Comparison of ENCODE assay signal across 16 cellular contexts in genomic region chr16:57371494-57372371, GRCh38. TPM values are rescaled to one million over a fixed set of nuclear protein-coding genes. Genes with fewer than 3 reads are reported as not detected.
DNase-seq lines count a peak whose midpoint lies in the region; TF ChIP-seq lines count a peak whose summit lies in the region.
"Had no signal": no experiment of that assay in that cellular context is flagged by ENCODE, and none has a peak within 500 bp of the region (broad histone marks: within the 10 kb centered on the region; RNA-seq: fewer than 3 reads in every experiment).

No MANE protein-coding gene starts in this region.

- intact Hi-C loops in testis (cut with DNase I; ENCODE audit: low total_unique reads): loop anchor here (10.0 kb wide), 1 partner anchor 67 kb away; no protein-coding TSS in a partner anchor

- TF ChIP-seq POLR2A in testis (IDR thresholded peaks at IDR 0.05): no peak

- H3K9ac ChIP-seq in OCI-LY3 (ENCODE audit: low read length): peak overlapping the region; percentile 70; the same call in 1 of the 2 replicates

- H3K4me1 ChIP-seq in OCI-LY3 (ENCODE audit: low read length): peaks cover 63% of the 10 kb centered on the region
- peaks cover 15% of the 10 kb centered on the region for H3K4me1 ChIP-seq in testis

- peak overlapping the region; percentile 75 for H3K4me3 ChIP-seq in OCI-LY3 (ENCODE audit: low read length)
- H3K4me3 ChIP-seq in epithelial cell of proximal tubule (ENCODE audit: low read depth, low read length): peak overlapping the region; percentile 62
- peak overlapping the region in 1 of 2 donors; percentile 72 for H3K4me3 ChIP-seq in testis

- H3K4me1 Mint-ChIP-seq in nephron: peaks cover 20% of the 10 kb centered on the region

- no peak for TF ChIP-seq CTCF in OCI-LY3 (IDR thresholded peaks at IDR 0.05; ENCODE audit: low read depth, low read length)
- no peak for TF ChIP-seq CTCF in epithelial cell of proximal tubule (conservative IDR thresholded peaks at IDR 0.05; ENCODE audit: low read depth, low read length)
- TF ChIP-seq CTCF in nephron (IDR thresholded peaks at IDR 0.05; ENCODE audit: unreplicated experiment in 3 of 3): no peak
- no peak for TF ChIP-seq CTCF in testis (IDR thresholded peaks at IDR 0.05)
- no peak for TF ChIP-seq CTCF in GM10248 (IDR thresholded peaks at IDR 0.05; ENCODE audit: control extremely low read depth, extremely low read depth, low read depth, missing control alignments)

- POLR2A ChIA-PET in GM10248 (lab: Yijun Ruan, JAX): interaction anchor here (0.8 to 1.0 kb wide), 3 partner anchors 14 to 42 kb away, joined by 3 to 6 read pairs (median 4); no protein-coding TSS in a partner anchor

- H3K4me2 ChIP-seq in OCI-LY3 (ENCODE audit: low read length): peak overlapping the region; percentile 90

- WGBS in testis, 2 donors: 64 to 82% methylated on average over 8 to 15 of the region's 15 CpGs

- no peak overlapping the region for H2AFZ ChIP-seq in OCI-LY3 (ENCODE audit: low read depth, low read length)

- peak overlapping the region; percentile 76 to 88 (median 87) for H3K4me3 Mint-ChIP-seq in nephron
- H3K4me3 Mint-ChIP-seq: activated CD8-positive, alpha-beta T cell treated with anti-CD3 and anti-CD28 coated beads for 36 hours; activated naive CD8-positive, alpha-beta T cell treated with anti-CD3 and anti-CD28 coated beads for 36 hours; stimulated activated memory B cell treated with anti-CD40 and anti-IgM and Interleukin-4, amounts not matched to agents 10 μg/mL and 1 μg/mL and 100 μg/mL, for 72 hours; T-cell had no signal

- H3K27ac Mint-ChIP-seq in nephron: peak overlapping the region; percentile 80 to 93 (median 92)
- H3K27ac Mint-ChIP-seq: activated CD8-positive, alpha-beta T cell treated with anti-CD3 and anti-CD28 coated beads for 36 hours; activated naive CD8-positive, alpha-beta T cell treated with anti-CD3 and anti-CD28 coated beads for 36 hours; T-cell had no signal

- no peaks in the 10 kb centered on the region for H3K9me3 Mint-ChIP-seq in nephron
- H3K9me3 Mint-ChIP-seq: activated CD8-positive, alpha-beta T cell treated with anti-CD3 and anti-CD28 coated beads for 36 hours; activated naive CD8-positive, alpha-beta T cell treated with anti-CD3 and anti-CD28 coated beads for 36 hours; T-cell had no signal

- H3K9me3 ChIP-seq in OCI-LY3 (ENCODE audit: insufficient read depth, low read length) (no peaks in the 10 kb centered on the region), testis (no peaks in the 10 kb centered on the region)
- H3K9me3 ChIP-seq: Caco-2 had no signal

- H3K27ac ChIP-seq in OCI-LY3 (ENCODE audit: low read length): peak overlapping the region; percentile 48; the same call in 1 of the 2 replicates
- H3K27ac ChIP-seq in testis: peak overlapping the region; percentile 48 to 88

- no peaks in the 10 kb centered on the region for H4K20me1 ChIP-seq in OCI-LY3 (ENCODE audit: insufficient read depth, low read length)

- peaks cover 25% of the 10 kb centered on the region for H3K79me2 ChIP-seq in OCI-LY3 (ENCODE audit: low read length)

- peaks cover 7% of the 10 kb centered on the region for H3K27me3 Mint-ChIP-seq in nephron (ENCODE audit: low read depth)
- H3K27me3 Mint-ChIP-seq: stimulated activated memory B cell treated with anti-CD40 and anti-IgM and Interleukin-4, amounts not matched to agents 10 μg/mL and 1 μg/mL and 100 μg/mL, for 72 hours had no signal

- DNase-seq in epithelial cell of proximal tubule (ENCODE audit: low read depth) (no peak), testis (no peak), NCI-H2171 treated with DMSO at 0.1 percent for 48 hours (lab: John Stamatoyannopoulos, UW) (no peak), mesenteric fat pad (ENCODE audit: low spot score) (no peak), LoVo (ENCODE audit: low spot score) (no peak), GM10248 (ENCODE audit: extremely low spot score) (no peak)
- DNase-seq: activated CD8-positive, alpha-beta T cell treated with anti-CD3 and anti-CD28 coated beads for 36 hours; activated naive CD8-positive, alpha-beta T cell treated with anti-CD3 and anti-CD28 coated beads for 36 hours; Caco-2; NCI-H1105 treated with DMSO at 0.1 percent for 48 hours; NCI-H774; T-cell had no signal

- CTCF ChIA-PET in GM10248 (lab: Yijun Ruan, JAX): interaction anchor here (1.0 to 10.2 kb wide), 5 partner anchors 9 to 71 kb away, joined by 3 to 87 read pairs (median 5); no protein-coding TSS in a partner anchor

- no peaks in the 10 kb centered on the region for H3K27me3 ChIP-seq in OCI-LY3 (ENCODE audit: low read depth, low read length)
- H3K27me3 ChIP-seq in testis: no peaks in the 10 kb centered on the region

- H3K36me3 Mint-ChIP-seq in nephron (ENCODE audit: low read depth): no peaks in the 10 kb centered on the region
- H3K36me3 Mint-ChIP-seq: activated naive CD8-positive, alpha-beta T cell treated with anti-CD3 and anti-CD28 coated beads for 36 hours; T-cell had no signal

- no peaks in the 10 kb centered on the region for H3K36me3 ChIP-seq in OCI-LY3 (replicated peaks; ENCODE audit: low read depth, low read length)
- H3K36me3 ChIP-seq in testis (ENCODE audit: low read depth, missing control alignments): no peaks in the 10 kb centered on the region

RNA-seq across cellular contexts. Expression of gene CX3CL1, which starts 0.6 kb away (rescaled TPM):
- 6.4 and 13.5 TPM in 2 replicates for total RNA-seq in epithelial cell of proximal tubule
- 10 to 100 TPM in 1 of 2 donors, 1 to 10 TPM in 1; 8.5 to 19.6 TPM for total RNA-seq in testis
- 12.9 TPM for polyA plus RNA-seq in testis (ENCODE audit: insufficient read depth, low read depth, low replicate concordance)
- total RNA-seq in mesenteric fat pad: 14.6 TPM
- total RNA-seq: Caco-2 had no signal

RNA-seq across cellular contexts. Expression of gene CCL22, which starts 13.2 kb away (rescaled TPM):
- not detected in 2 replicates for total RNA-seq in epithelial cell of proximal tubule
- total RNA-seq in testis: not detected
- 0.65 TPM for polyA plus RNA-seq in testis (ENCODE audit: insufficient read depth, low read depth, low replicate concordance)
- not detected for total RNA-seq in mesenteric fat pad
- total RNA-seq: endothelial cell of umbilical vein had no signal
- polyA plus RNA-seq: endothelial cell of umbilical vein had no signal

RNA-seq across cellular contexts. Expression of gene CCL17, which starts 32.8 kb away (rescaled TPM):
- total RNA-seq in epithelial cell of proximal tubule (not detected in 2 replicates), testis (under 1 TPM in 1 of 2 donors, not detected in 1; 0.81 TPM), mesenteric fat pad (not detected)
- polyA plus RNA-seq in testis (ENCODE audit: insufficient read depth, low read depth, low replicate concordance): 4.0 TPM
- total RNA-seq: activated naive CD8-positive, alpha-beta T cell treated with anti-CD3 and anti-CD28 coated beads for 36 hours; Caco-2; endothelial cell of umbilical vein had no signal
- polyA plus RNA-seq: endothelial cell of umbilical vein had no signal
